Comparison of ENCODE assay signal across 8 cellular contexts in genomic region chr16:31010539-31010938, GRCh38. TPM values are rescaled to one million over a fixed set of nuclear protein-coding genes. Genes with fewer than 3 reads are reported as not detected.
DNase-seq lines count a peak whose midpoint lies in the region; ATAC-seq and TF ChIP-seq lines count a peak whose summit lies in the region.

STX1B (minus strand) TSS chr16:31010638; CDS start chr16:31010396, 242 bp downstream.

- H3K4me3 ChIP-seq in SJCRH30 (peak within 1 kb of the TSS; percentile 48), mesendoderm (ENCODE audit: low read length) (no peak within 1 kb of the TSS)

- DNase-seq in C1 segment of cervical spinal cord (lab: John Stamatoyannopoulos, UW) (peak in 8 of 14 donors; percentile 6 to 90 (median 29)), SJCRH30 (peak; percentile 54 to 58), mesendoderm (peak; percentile 44), GM19240 (ENCODE audit: insufficient read length, low spot score) (no peak)
- DNase-seq in activated naive CD8-positive, alpha-beta T cell treated with anti-CD3 and anti-CD28 coated beads, Interleukin-2, amount 10 ng/mL, durations not matched to agents 7 days and 5 days: peak; percentile 63

- peak within 1 kb of the TSS; percentile 44 for H3K9ac ChIP-seq in mesendoderm (ENCODE audit: low read length)

- POLR2A ChIA-PET in activated naive CD8-positive, alpha-beta T cell treated with anti-CD3 and anti-CD28 coated beads, Interleukin-2, amount 10 ng/mL, durations not matched to agents 7 days and 5 days (lab: Charles Lee): no interaction called here

- no peak within 1 kb of the TSS for H2AK5ac ChIP-seq in mesendoderm (ENCODE audit: low read length)

- no peak within 1 kb of the TSS for H3K4ac ChIP-seq in mesendoderm (ENCODE audit: low read depth, low read length)

- peak; percentile 44 for ATAC-seq in activated naive CD8-positive, alpha-beta T cell treated with anti-CD3 and anti-CD28 coated beads, Interleukin-2, amount 10 ng/mL, durations not matched to agents 7 days and 5 days (ENCODE audit: low read depth)
- no peak for ATAC-seq in GM19351 (IDR thresholded peaks at IDR 0.05; ENCODE audit: unreplicated experiment)
- ATAC-seq in GM18505 (IDR thresholded peaks at IDR 0.05; ENCODE audit: unreplicated experiment): no peak

- H2BK120ac ChIP-seq in mesendoderm (ENCODE audit: low read depth, low read length): no peak within 1 kb of the TSS

- no peak within 1 kb of the TSS for H2BK15ac ChIP-seq in mesendoderm (replicated peaks; ENCODE audit: low read depth)

- no peaks in the 10 kb centered on the region for H3K9me3 ChIP-seq in SJCRH30 (replicated peaks)

- peaks cover 52% of the 10 kb centered on the region for H3K27me3 Mint-ChIP-seq in activated naive CD8-positive, alpha-beta T cell treated with anti-CD3 and anti-CD28 coated beads, Interleukin-2, amount 10 ng/mL, durations not matched to agents 7 days and 5 days

- peak within 1 kb of the TSS; percentile 69 for H3K4me3 Mint-ChIP-seq in activated naive CD8-positive, alpha-beta T cell treated with anti-CD3 and anti-CD28 coated beads, Interleukin-2, amount 10 ng/mL, durations not matched to agents 7 days and 5 days

- H3K79me1 ChIP-seq in mesendoderm (ENCODE audit: low read length): no peaks in the 10 kb centered on the region

- peak within 1 kb of the TSS; percentile 50 for H3K4me2 ChIP-seq in mesendoderm (ENCODE audit: low read length)

- no peak within 1 kb of the TSS for H3K23ac ChIP-seq in mesendoderm (ENCODE audit: low read length)

- H2BK5ac ChIP-seq in mesendoderm (ENCODE audit: low read length): no peak within 1 kb of the TSS

- peak within 1 kb of the TSS; percentile 19 for H3K27ac Mint-ChIP-seq in activated naive CD8-positive, alpha-beta T cell treated with anti-CD3 and anti-CD28 coated beads, Interleukin-2, amount 10 ng/mL, durations not matched to agents 7 days and 5 days

- H3K79me2 ChIP-seq in mesendoderm (ENCODE audit: control insufficient read depth, insufficient read depth, low read length): no peaks in the 10 kb centered on the region

- no peaks in the 10 kb centered on the region for H3K36me3 Mint-ChIP-seq in activated naive CD8-positive, alpha-beta T cell treated with anti-CD3 and anti-CD28 coated beads, Interleukin-2, amount 10 ng/mL, durations not matched to agents 7 days and 5 days

- peak within 1 kb of the TSS; percentile 64 for H3K56ac ChIP-seq in mesendoderm (ENCODE audit: low read length)

- H3K9me3 Mint-ChIP-seq in activated naive CD8-positive, alpha-beta T cell treated with anti-CD3 and anti-CD28 coated beads, Interleukin-2, amount 10 ng/mL, durations not matched to agents 7 days and 5 days: no peaks in the 10 kb centered on the region

- 0 out of 2 replicates have a peak, but pooled peaks cover 3% of the 10 kb centered on the region for H3K27me3 ChIP-seq in SJCRH30
- H3K27me3 ChIP-seq in mesendoderm (ENCODE audit: insufficient read depth, low read length, poor library complexity): no peaks in the 10 kb centered on the region

- H3K4me1 ChIP-seq in SJCRH30: no peaks in the 10 kb centered on the region
- H3K4me1 ChIP-seq in mesendoderm (ENCODE audit: control insufficient read depth, low read depth, low read length): no peaks in the 10 kb centered on the region

- peak within 1 kb of the TSS; percentile 31 for H3K18ac ChIP-seq in mesendoderm (ENCODE audit: low read length)

- TF ChIP-seq POLR2A in GM18505 (IDR thresholded peaks at IDR 0.05; ENCODE audit: borderline replicate concordance, extremely low read depth, insufficient read depth, insufficient read length): no peak

- no peak within 1 kb of the TSS for H4K5ac ChIP-seq in mesendoderm (ENCODE audit: low read length)

- H3K4me1 Mint-ChIP-seq in activated naive CD8-positive, alpha-beta T cell treated with anti-CD3 and anti-CD28 coated beads, Interleukin-2, amount 10 ng/mL, durations not matched to agents 7 days and 5 days: peaks cover 8% of the 10 kb centered on the region

- H3K36me3 ChIP-seq in SJCRH30 (no peaks in the 10 kb centered on the region), mesendoderm (ENCODE audit: control insufficient read depth, insufficient read depth, low read length) (no peaks in the 10 kb centered on the region)

- H3K27ac ChIP-seq in SJCRH30 (no peak within 1 kb of the TSS), mesendoderm (ENCODE audit: low read depth, low read length) (no peak within 1 kb of the TSS), temporal lobe (ENCODE audit: low read depth, low read length) (peak within 1 kb of the TSS; percentile 70)

- H4K8ac ChIP-seq in mesendoderm (ENCODE audit: low read depth, low read length): peak within 1 kb of the TSS; percentile 42

- no CpG with 5 or more reads among the region's 36 CpGs for WGBS in mesendoderm (ENCODE audit: extremely low coverage, insufficient coverage, low lambda C conversion rate)

RNA-seq across cellular contexts. Expression of gene STX1B, which starts in this region (rescaled TPM):
- 0.94 and 1.4 TPM in 2 replicates for total RNA-seq in SJCRH30 (2014; rRNA removed; shearing (Covaris generic))
- total RNA-seq in activated naive CD8-positive, alpha-beta T cell treated with anti-CD3 and anti-CD28 coated beads, Interleukin-2, amount 10 ng/mL, durations not matched to agents 7 days and 5 days: 1 to 10 TPM; 3.1 to 3.5 TPM
- polyA plus RNA-seq in mesendoderm (2013, experiment 1 of 2): 4.5 TPM
- polyA plus RNA-seq in mesendoderm (2013, experiment 2 of 2): 4.0 TPM
- total RNA-seq in temporal lobe: 21.6 TPM
